8 cellular contexts compared by ENCODE assay signal in the genomic region with DNA sequence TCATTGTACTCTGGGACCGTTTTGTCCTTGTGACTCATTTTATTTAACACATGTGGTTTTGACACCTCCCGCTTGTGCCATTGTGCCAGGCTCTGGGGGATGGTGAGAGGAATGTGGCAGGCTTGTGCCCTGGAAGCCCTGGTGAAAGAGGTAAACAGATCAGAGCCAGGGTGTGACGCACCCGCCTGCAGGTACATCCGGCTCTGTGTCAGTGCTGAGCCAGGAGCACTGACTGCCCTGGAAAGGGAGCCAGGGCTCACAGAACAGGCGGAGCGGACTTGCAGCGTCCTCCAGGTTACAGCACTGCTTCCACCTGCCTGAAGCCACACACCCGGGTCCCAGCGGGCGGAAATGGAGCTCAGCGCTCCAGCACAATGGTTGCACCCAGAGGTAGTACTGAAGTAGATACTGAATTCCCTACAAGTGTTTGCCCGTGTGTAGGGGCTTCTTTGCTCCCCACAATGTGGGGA. TPM values are rescaled to one million over a fixed set of nuclear protein-coding genes. Genes with fewer than 3 reads are reported as not detected.
DNase-seq lines count a peak whose midpoint lies in the region; ATAC-seq lines count a peak whose summit lies in the region.

No MANE protein-coding gene starts in this region.

- DNase-seq in NCI-H2107 treated with DMSO at 0.1 percent for 48 hours (lab: John Stamatoyannopoulos, UW; ENCODE audit: unreplicated experiment) (peak; percentile 64), activated T-cell treated with anti-CD3 and anti-CD28 coated beads for 24 hours (ENCODE audit: low read depth) (peak; percentile 57), left ventricle myocardium superior (peak; percentile 91), COLO668 (lab: John Stamatoyannopoulos, UW; ENCODE audit: unreplicated experiment) (no peak)
- peak; percentile 44 to 55 for DNase-seq in stimulated activated CD8-positive, alpha-beta memory T cell treated with anti-CD3 and anti-CD28 coated beads, Interleukin-2, amount 100 ng/mL, for 1 hour (ENCODE audit: low read depth in 2 of 2)

- peak; percentile 98 for ATAC-seq in left ventricle myocardium superior
- ATAC-seq in GM18511 (IDR thresholded peaks at IDR 0.05; ENCODE audit: unreplicated experiment) = no peak
- no peak for ATAC-seq in GM21367 (IDR thresholded peaks at IDR 0.05; ENCODE audit: unreplicated experiment)
- ATAC-seq in HG02642 (IDR thresholded peaks at IDR 0.05; ENCODE audit: poor library complexity, unreplicated experiment) = no peak

- intact Hi-C loops in left ventricle myocardium superior (cut with micrococcal nuclease) = no loop called here

RNA-seq across cellular contexts. Expression of a gene that starts 30.6 kb away (rescaled TPM):
- total RNA-seq in left ventricle myocardium superior = not detected
